17 cellular contexts compared by ENCODE assay signal in genomic region chr13:33167521-33167920, GRCh38.
"Had no signal": no experiment of that assay in that cellular context is flagged by ENCODE, and none has a peak within 500 bp of the region (broad histone marks: within the 10 kb centered on the region; RNA-seq: fewer than 3 reads in every experiment).

No MANE protein-coding gene starts in this region.

- H3K27me3 Mint-ChIP-seq: central memory CD8-positive, alpha-beta T cell; type B pancreatic cell had no signal

- H3K27me3 ChIP-seq: body of pancreas, heart right ventricle had no signal

- H3K4me1 Mint-ChIP-seq: activated CD4-positive, alpha-beta memory T cell treated with anti-CD3 and anti-CD28 coated beads, Interleukin-2, amount 10 ng/mL, durations not matched to agents 7 days and 5 days; activated CD8-positive, alpha-beta memory T cell treated with anti-CD3 and anti-CD28 coated beads, Interleukin-2, amount 10 ng/mL, durations not matched to agents 7 days and 5 days; central memory CD8-positive, alpha-beta T cell; naive thymus-derived CD8-positive, alpha-beta T cell; WTC11 had no signal

- H3K9me3 Mint-ChIP-seq: type B pancreatic cell had no signal

- H3K4me3 Mint-ChIP-seq: activated CD4-positive, alpha-beta memory T cell treated with anti-CD3 and anti-CD28 coated beads, Interleukin-2, amount 10 ng/mL, durations not matched to agents 7 days and 5 days; activated CD8-positive, alpha-beta memory T cell treated with anti-CD3 and anti-CD28 coated beads, Interleukin-2, amount 10 ng/mL, durations not matched to agents 7 days and 5 days; activated naive CD8-positive, alpha-beta T cell; central memory CD8-positive, alpha-beta T cell; naive thymus-derived CD8-positive, alpha-beta T cell; T-helper 2 cell treated with Interferon-gamma antibody and Interleukin-4, amounts not matched to agents 5 μg/mL and 100 μg/mL, for 36 hours; type B pancreatic cell; WTC11 had no signal

- H3K4me3 ChIP-seq: body of pancreas, coronary artery, heart right ventricle had no signal

- DNase-seq: activated CD4-positive, alpha-beta memory T cell treated with anti-CD3 and anti-CD28 coated beads, Interleukin-2, amount 10 ng/mL, durations not matched to agents 7 days and 5 days; activated CD4-positive, alpha-beta T cell treated with anti-CD3 and anti-CD28 coated beads for 4 hours; activated CD8-positive, alpha-beta memory T cell treated with anti-CD3 and anti-CD28 coated beads, Interleukin-2, amount 10 ng/mL, durations not matched to agents 7 days and 5 days; amniotic stem cell; body of pancreas; heart right ventricle; mesendoderm; naive thymus-derived CD8-positive, alpha-beta T cell; stimulated activated CD4-positive, alpha-beta T cell treated with anti-CD3 and anti-CD28 coated beads, Interleukin-1b, Interleukin-23, amount 100 ng/mL, for 48 hours; stimulated activated CD8-positive, alpha-beta memory T cell treated with anti-CD3 and anti-CD28 coated beads, Interleukin-4, amount 100 ng/mL, for 48 hours; stimulated activated naive CD4-positive, alpha-beta T cell had no signal

- H3K27ac Mint-ChIP-seq: activated CD4-positive, alpha-beta memory T cell treated with anti-CD3 and anti-CD28 coated beads, Interleukin-2, amount 10 ng/mL, durations not matched to agents 7 days and 5 days; activated CD8-positive, alpha-beta memory T cell treated with anti-CD3 and anti-CD28 coated beads, Interleukin-2, amount 10 ng/mL, durations not matched to agents 7 days and 5 days; activated naive CD8-positive, alpha-beta T cell; T-helper 2 cell treated with Interferon-gamma antibody and Interleukin-4, amounts not matched to agents 5 μg/mL and 100 μg/mL, for 36 hours; type B pancreatic cell; WTC11 had no signal
